In the genomic region with DNA sequence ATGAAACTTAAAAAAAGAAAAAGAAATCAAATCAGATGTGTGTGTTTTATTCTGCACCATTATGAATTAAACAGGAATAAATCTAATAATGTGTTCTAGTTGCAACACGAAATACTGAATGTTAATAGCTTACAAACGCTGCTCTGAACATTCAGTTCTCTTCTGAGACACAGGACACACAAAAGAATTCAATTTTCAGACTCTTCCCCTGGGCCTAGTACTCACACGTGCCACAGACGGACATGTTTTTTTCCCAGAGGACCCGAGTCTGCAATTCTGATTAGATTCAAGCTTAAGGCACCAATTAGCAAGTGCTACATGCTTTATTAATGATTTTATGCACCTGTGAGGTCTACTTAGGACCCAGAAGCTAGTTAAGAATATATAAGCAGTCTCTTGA, we compare ENCODE assay signal across 21 cellular contexts. TPM values are rescaled to one million over a fixed set of nuclear protein-coding genes. Genes with fewer than 3 reads are reported as not detected.
A peak's percentile ranks its signal among the peaks of the same experiment; 100 is the strongest.
DNase-seq lines count a peak whose midpoint lies in the region; ATAC-seq and TF ChIP-seq lines count a peak whose summit lies in the region.
"Had no signal": no experiment of that assay in that cellular context is flagged by ENCODE, and none has a peak within 500 bp of the region (broad histone marks: within the 10 kb centered on the region; RNA-seq: fewer than 3 reads in every experiment).

No MANE protein-coding gene starts in this region.

- ATAC-seq in gastroesophageal sphincter (peak; percentile 75), gastrocnemius medialis (peak; percentile 25 to 42)
- ATAC-seq: CD8-positive, alpha-beta T cell had no signal

- POLR2A ChIA-PET in RWPE1 (lab: Yijun Ruan, JAX; ENCODE audit: low non-redundant PET), result no interaction called here

- no peaks in the 10 kb centered on the region for H3K27me3 ChIP-seq in gastroesophageal sphincter
- H3K27me3 ChIP-seq in gastrocnemius medialis, result no peaks in the 10 kb centered on the region
- H3K27me3 ChIP-seq: BLaER1 had no signal

- H3K4me3 ChIP-seq in gastroesophageal sphincter (no peak overlapping the region), gastrocnemius medialis (no peak overlapping the region)
- H3K4me3 ChIP-seq: BLaER1, HAP-1 had no signal

- peak overlapping the region; percentile 74 for H3K27ac Mint-ChIP-seq in Calu3 (ENCODE audit: unreplicated experiment)
- H3K27ac Mint-ChIP-seq: B cell; CD4-positive, CD25-positive, alpha-beta regulatory T cell; CD8-positive, alpha-beta T cell; HFFc6 had no signal

- in situ Hi-C loops in gastrocnemius medialis (cut with MboI; ENCODE audit: low sequenced_read_pairs in 4 of 4), result no loop called here

- 56 to 74% methylated on average over 5 of the region's 5 CpGs for WGBS in gastroesophageal sphincter (ENCODE audit: low coverage in 1 of 2), 2 donors

- no peaks in the 10 kb centered on the region for H3K36me3 Mint-ChIP-seq in Calu3 (ENCODE audit: insufficient read depth, unreplicated experiment)
- H3K36me3 Mint-ChIP-seq: CD4-positive, CD25-positive, alpha-beta regulatory T cell; CD8-positive, alpha-beta T cell had no signal

- H3K4me1 Mint-ChIP-seq in Calu3 (ENCODE audit: low read depth, unreplicated experiment), result peaks cover 42% of the 10 kb centered on the region
- H3K4me1 Mint-ChIP-seq: B cell; CD4-positive, CD25-positive, alpha-beta regulatory T cell had no signal

- no peaks in the 10 kb centered on the region for H3K27me3 Mint-ChIP-seq in Calu3 (ENCODE audit: unreplicated experiment)

- DNase-seq in Calu3 (no peak), NCI-H1436 treated with DMSO at 0.1 percent for 48 hours (lab: John Stamatoyannopoulos, UW) (peak; percentile 35), gastrocnemius medialis (no peak), RWPE1 (ENCODE audit: low spot score) (no peak), activated gamma-delta T cell (lab: John Stamatoyannopoulos, UW) (no peak)
- DNase-seq in effector CD8-positive, alpha-beta T cell (lab: John Stamatoyannopoulos, UW), result no peak
- DNase-seq: Caco-2; CD4-positive, CD25-positive, alpha-beta regulatory T cell; CD8-positive, alpha-beta T cell; DMS 273 treated with DMSO at 0.1 percent for 48 hours; DMS79; EL; GDM1; GOT3; HFFc6 had no signal

- intact Hi-C loops in Calu3 (cut with micrococcal nuclease; ENCODE audit: unreplicated experiment), result no loop called here
- intact Hi-C loops in gastrocnemius medialis (cut with DNase I; ENCODE audit: low total_unique reads), result no loop called here

- TF ChIP-seq CTCF in Calu3 (IDR thresholded peaks at IDR 0.05; ENCODE audit: unreplicated experiment) (no peak), gastroesophageal sphincter (IDR thresholded peaks at IDR 0.05) (no peak), gastrocnemius medialis (IDR thresholded peaks at IDR 0.05 in 4 of 5, conservative IDR thresholded peaks at IDR 0.05 in 1 of 5) (no peak), RWPE1 (conservative IDR thresholded peaks at IDR 0.05; ENCODE audit: low read depth) (no peak)

- no peaks in the 10 kb centered on the region for H3K9me3 Mint-ChIP-seq in Calu3 (ENCODE audit: low read depth, unreplicated experiment)
- H3K9me3 Mint-ChIP-seq: CD8-positive, alpha-beta T cell; HFFc6 had no signal

- no peak for TF ChIP-seq POLR2A in gastroesophageal sphincter (IDR thresholded peaks at IDR 0.05)
- no peak for TF ChIP-seq POLR2A in gastrocnemius medialis (IDR thresholded peaks at IDR 0.05)

- no TSS peak for BruUV-seq in Calu3 (replicated peaks; lab: Mats Ljungman, UMichigan)

- CTCF ChIA-PET in Calu3 (lab: Charles Lee), result no interaction called here
- CTCF ChIA-PET in RWPE1 (lab: Yijun Ruan, JAX), result no interaction called here

- peak overlapping the region; percentile 33 to 65 (median 56) for H3K27ac ChIP-seq in gastroesophageal sphincter
- peak overlapping the region; percentile 75 to 99 (median 98) for H3K27ac ChIP-seq in gastrocnemius medialis
- no peak overlapping the region for H3K27ac ChIP-seq in RWPE1
- H3K27ac ChIP-seq: 22Rv1, BLaER1, C4-2B had no signal

- H3K36me3 ChIP-seq in gastroesophageal sphincter (no peaks in the 10 kb centered on the region), gastrocnemius medialis (no peaks in the 10 kb centered on the region)
- H3K36me3 ChIP-seq: BLaER1, HAP-1 had no signal

- no peak overlapping the region for H3K4me3 Mint-ChIP-seq in Calu3 (ENCODE audit: low read depth, unreplicated experiment)
- H3K4me3 Mint-ChIP-seq: B cell; CD4-positive, CD25-positive, alpha-beta regulatory T cell; CD8-positive, alpha-beta T cell; HFFc6 had no signal

- TF ChIP-seq EP300 in gastroesophageal sphincter (IDR thresholded peaks at IDR 0.05), result no peak

- H3K4me1 ChIP-seq in gastroesophageal sphincter (peaks cover 0 to 10% (median 0%) of the 10 kb centered on the region in 3 donors), gastrocnemius medialis (peaks cover 51 to 72% of the 10 kb centered on the region in 2 donors)
- H3K4me1 ChIP-seq: Caco-2 had no signal

- no peaks in the 10 kb centered on the region for H3K9me3 ChIP-seq in gastroesophageal sphincter
- H3K9me3 ChIP-seq in gastrocnemius medialis, result no peaks in the 10 kb centered on the region
- H3K9me3 ChIP-seq: BLaER1, Caco-2, HAP-1 had no signal

RNA-seq across cellular contexts. Expression of gene C4orf54, which starts 20.5 kb away (rescaled TPM):
- total RNA-seq in Calu3 (2022), result not detected in 2 replicates
- total RNA-seq in gastroesophageal sphincter, result 1 to 10 TPM in 1 of 4 donors, under 1 TPM in 3; under 0.01 to 3.6 (median 0.60) TPM
- 10 to 100 TPM; 30.6 to 68.3 (median 43.6) TPM for total RNA-seq in gastrocnemius medialis
- total RNA-seq: B cell; Caco-2; CD4-positive, CD25-positive, alpha-beta regulatory T cell; CD8-positive, alpha-beta T cell had no signal

Comparison
In these comparisons a context has a peak if more than half of its experiments do, and no peak if none do; other contexts are left out.
1. RNA of gene C4orf54, which starts 20.5 kb away (total RNA-seq): 30.6 to 68.3 TPM in gastrocnemius medialis; under 0.01 to 3.6 TPM in gastroesophageal sphincter and not detected in Calu3; every median in the first group is over 4 times any median in the second.